In the genomic region with DNA sequence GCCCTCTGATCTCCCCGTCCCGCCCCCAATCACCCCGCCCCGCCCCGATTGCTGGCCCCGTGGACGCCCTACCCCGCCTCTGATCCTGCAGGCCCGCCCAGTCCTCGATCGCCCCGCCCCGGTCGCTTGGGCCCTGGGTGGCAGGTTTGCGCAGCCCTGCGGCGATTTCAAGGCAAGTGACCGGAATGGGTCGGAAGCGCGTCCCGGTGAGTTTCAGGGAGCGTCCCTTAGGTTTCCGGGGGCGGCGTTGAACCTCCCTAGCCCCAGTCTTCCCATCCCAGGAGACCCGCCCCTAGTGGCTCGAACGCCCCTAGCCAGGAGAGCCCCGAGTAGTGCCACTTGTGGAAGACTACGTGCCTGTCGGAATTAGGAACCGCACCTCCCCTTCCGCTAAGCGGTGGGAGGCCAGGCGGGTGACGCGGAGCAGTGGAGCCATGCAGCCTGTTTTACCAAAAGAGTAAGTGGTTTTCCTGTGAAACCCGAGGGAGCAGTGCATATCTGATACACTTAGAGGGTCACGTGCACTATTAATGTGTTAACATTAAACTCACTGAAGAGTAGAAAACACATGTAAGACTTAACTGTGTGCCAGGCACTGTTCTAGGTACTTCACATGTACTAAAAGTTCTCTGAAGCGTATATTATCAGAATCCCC, we compare ENCODE assay signal across 1 cellular context.
TF ChIP-seq lines count a peak whose summit lies in the region.

No MANE protein-coding gene starts in this region.

TF ChIP-seq in K562, 482 proteins besides CTCF, POLR2A, EP300 and RAD21 (continued from another document and continues in another):
- TF ChIP-seq, protein P1, sequence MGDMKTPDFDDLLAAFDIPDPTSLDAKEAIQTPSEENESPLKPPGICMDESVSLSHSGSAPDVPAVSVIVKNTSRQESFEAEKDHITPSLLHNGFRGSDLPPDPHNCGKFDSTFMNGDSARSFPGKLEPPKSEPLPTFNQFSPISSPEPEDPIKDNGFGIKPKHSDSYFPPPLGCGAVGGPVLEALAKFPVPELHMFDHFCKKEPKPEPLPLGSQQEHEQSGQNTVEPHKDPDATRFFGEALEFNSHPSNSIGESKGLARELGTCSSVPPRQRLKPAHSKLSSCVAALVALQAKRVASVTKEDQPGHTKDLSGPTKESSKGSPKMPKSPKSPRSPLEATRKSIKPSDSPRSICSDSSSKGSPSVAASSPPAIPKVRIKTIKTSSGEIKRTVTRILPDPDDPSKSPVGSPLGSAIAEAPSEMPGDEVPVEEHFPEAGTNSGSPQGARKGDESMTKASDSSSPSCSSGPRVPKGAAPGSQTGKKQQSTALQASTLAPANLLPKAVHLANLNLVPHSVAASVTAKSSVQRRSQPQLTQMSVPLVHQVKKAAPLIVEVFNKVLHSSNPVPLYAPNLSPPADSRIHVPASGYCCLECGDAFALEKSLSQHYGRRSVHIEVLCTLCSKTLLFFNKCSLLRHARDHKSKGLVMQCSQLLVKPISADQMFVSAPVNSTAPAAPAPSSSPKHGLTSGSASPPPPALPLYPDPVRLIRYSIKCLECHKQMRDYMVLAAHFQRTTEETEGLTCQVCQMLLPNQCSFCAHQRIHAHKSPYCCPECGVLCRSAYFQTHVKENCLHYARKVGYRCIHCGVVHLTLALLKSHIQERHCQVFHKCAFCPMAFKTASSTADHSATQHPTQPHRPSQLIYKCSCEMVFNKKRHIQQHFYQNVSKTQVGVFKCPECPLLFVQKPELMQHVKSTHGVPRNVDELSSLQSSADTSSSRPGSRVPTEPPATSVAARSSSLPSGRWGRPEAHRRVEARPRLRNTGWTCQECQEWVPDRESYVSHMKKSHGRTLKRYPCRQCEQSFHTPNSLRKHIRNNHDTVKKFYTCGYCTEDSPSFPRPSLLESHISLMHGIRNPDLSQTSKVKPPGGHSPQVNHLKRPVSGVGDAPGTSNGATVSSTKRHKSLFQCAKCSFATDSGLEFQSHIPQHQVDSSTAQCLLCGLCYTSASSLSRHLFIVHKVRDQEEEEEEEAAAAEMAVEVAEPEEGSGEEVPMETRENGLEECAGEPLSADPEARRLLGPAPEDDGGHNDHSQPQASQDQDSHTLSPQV (IDR thresholded peaks at IDR 0.05): peak; percentile 65; the same call in 1 of the 2 replicates
- TF ChIP-seq PHF8 (IDR thresholded peaks at IDR 0.05; ENCODE audit: borderline replicate concordance, low read length): peak; percentile 81; the same call in 1 of the 2 replicates
- TF ChIP-seq ETV1 (tag; conservative IDR thresholded peaks at IDR 0.05; ENCODE audit: low read depth): 0 out of 2 replicates have a peak, but pooled peaks have one; percentile 80
- no peak for TF ChIP-seq KLF6 (CRISPR knock-in tag; IDR thresholded peaks at IDR 0.05; ENCODE audit: borderline replicate concordance)
- TF ChIP-seq POLR2AphosphoS5 (IDR thresholded peaks at IDR 0.05; ENCODE audit: control insufficient read depth, insufficient read depth, low read depth, low read length): peak; percentile 55; the same call in 1 of the 2 replicates
- TF ChIP-seq NFYB (IDR thresholded peaks at IDR 0.05; ENCODE audit: extremely low read depth, insufficient read length): no peak
- TF ChIP-seq, protein P2, sequence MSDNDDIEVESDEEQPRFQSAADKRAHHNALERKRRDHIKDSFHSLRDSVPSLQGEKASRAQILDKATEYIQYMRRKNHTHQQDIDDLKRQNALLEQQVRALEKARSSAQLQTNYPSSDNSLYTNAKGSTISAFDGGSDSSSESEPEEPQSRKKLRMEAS (CRISPR knock-in tag; IDR thresholded peaks at IDR 0.05): peak; percentile 41; the same call in 1 of the 2 replicates
- TF ChIP-seq FOXP1 (CRISPR knock-in tag; IDR thresholded peaks at IDR 0.05): no peak
- no peak for TF ChIP-seq ZFP1 (CRISPR knock-in tag; IDR thresholded peaks at IDR 0.05)
- no peak for TF ChIP-seq HLTF (IDR thresholded peaks at IDR 0.05)
- TF ChIP-seq FIP1L1 (IDR thresholded peaks at IDR 0.05; ENCODE audit: low read depth, low read length, poor library complexity, severe bottlenecking): peak; percentile 17
- peak; percentile 10; the same call in 1 of the 2 replicates for TF ChIP-seq ATF7 (IDR thresholded peaks at IDR 0.05)
- no peak for TF ChIP-seq NCOA4 (IDR thresholded peaks at IDR 0.05; ENCODE audit: partially characterized antibody)
- TF ChIP-seq MEF2D (tag; conservative IDR thresholded peaks at IDR 0.05; ENCODE audit: low read depth): no peak
- peak; percentile 36 to 40 for TF ChIP-seq MNT (conservative IDR thresholded peaks at IDR 0.05)
- TF ChIP-seq ZNF232 (CRISPR knock-in tag; IDR thresholded peaks at IDR 0.05): no peak
- TF ChIP-seq TARDBP (IDR thresholded peaks at IDR 0.05): no peak; the same call in 1 of the 2 replicates
- TF ChIP-seq ZBTB33 (CRISPR knock-in tag; IDR thresholded peaks at IDR 0.05): peak; percentile 35; the same call in 1 of the 2 replicates
- TF ChIP-seq, protein P3, sequence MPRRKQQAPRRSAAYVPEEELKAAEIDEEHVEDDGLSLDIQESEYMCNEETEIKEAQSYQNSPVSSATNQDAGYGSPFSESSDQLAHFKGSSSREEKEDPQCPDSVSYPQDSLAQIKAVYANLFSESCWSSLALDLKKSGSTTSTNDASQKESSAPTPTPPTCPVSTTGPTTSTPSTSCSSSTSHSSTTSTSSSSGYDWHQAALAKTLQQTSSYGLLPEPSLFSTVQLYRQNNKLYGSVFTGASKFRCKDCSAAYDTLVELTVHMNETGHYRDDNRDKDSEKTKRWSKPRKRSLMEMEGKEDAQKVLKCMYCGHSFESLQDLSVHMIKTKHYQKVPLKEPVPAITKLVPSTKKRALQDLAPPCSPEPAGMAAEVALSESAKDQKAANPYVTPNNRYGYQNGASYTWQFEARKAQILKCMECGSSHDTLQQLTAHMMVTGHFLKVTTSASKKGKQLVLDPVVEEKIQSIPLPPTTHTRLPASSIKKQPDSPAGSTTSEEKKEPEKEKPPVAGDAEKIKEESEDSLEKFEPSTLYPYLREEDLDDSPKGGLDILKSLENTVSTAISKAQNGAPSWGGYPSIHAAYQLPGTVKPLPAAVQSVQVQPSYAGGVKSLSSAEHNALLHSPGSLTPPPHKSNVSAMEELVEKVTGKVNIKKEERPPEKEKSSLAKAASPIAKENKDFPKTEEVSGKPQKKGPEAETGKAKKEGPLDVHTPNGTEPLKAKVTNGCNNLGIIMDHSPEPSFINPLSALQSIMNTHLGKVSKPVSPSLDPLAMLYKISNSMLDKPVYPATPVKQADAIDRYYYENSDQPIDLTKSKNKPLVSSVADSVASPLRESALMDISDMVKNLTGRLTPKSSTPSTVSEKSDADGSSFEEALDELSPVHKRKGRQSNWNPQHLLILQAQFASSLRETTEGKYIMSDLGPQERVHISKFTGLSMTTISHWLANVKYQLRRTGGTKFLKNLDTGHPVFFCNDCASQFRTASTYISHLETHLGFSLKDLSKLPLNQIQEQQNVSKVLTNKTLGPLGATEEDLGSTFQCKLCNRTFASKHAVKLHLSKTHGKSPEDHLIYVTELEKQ (CRISPR knock-in tag; IDR thresholded peaks at IDR 0.05): no peak
- no peak for TF ChIP-seq ERF (CRISPR knock-in tag; IDR thresholded peaks at IDR 0.05)
- TF ChIP-seq TSC22D4 (tag; IDR thresholded peaks at IDR 0.05): no peak
- peak; percentile 14 to 45; a peak in 2 of 4 replicates for TF ChIP-seq MAZ (CRISPR knock-in tag; conservative IDR thresholded peaks at IDR 0.05 in 1 of 2, IDR thresholded peaks at IDR 0.05 in 1 of 2)
- TF ChIP-seq, protein P4, sequence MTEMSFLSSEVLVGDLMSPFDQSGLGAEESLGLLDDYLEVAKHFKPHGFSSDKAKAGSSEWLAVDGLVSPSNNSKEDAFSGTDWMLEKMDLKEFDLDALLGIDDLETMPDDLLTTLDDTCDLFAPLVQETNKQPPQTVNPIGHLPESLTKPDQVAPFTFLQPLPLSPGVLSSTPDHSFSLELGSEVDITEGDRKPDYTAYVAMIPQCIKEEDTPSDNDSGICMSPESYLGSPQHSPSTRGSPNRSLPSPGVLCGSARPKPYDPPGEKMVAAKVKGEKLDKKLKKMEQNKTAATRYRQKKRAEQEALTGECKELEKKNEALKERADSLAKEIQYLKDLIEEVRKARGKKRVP (CRISPR knock-in tag; IDR thresholded peaks at IDR 0.05): 0 out of 2 replicates have a peak, but pooled peaks have one; percentile 12
- peak; percentile 89 for TF ChIP-seq RBFOX2 (IDR thresholded peaks at IDR 0.05; ENCODE audit: low read depth, low read length)
- no peak for TF ChIP-seq SREBF2 (CRISPR knock-in tag; IDR thresholded peaks at IDR 0.05)
- peak; percentile 79 for TF ChIP-seq SMAD1 (IDR thresholded peaks at IDR 0.05; ENCODE audit: low read depth, low read length, partially characterized antibody)
- peak; percentile 23; the same call in 1 of the 2 replicates for TF ChIP-seq CBFB (CRISPR knock-in tag; IDR thresholded peaks at IDR 0.05)
- TF ChIP-seq, protein P5, sequence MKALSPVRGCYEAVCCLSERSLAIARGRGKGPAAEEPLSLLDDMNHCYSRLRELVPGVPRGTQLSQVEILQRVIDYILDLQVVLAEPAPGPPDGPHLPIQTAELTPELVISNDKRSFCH (CRISPR knock-in tag; IDR thresholded peaks at IDR 0.05): no peak
- TF ChIP-seq, protein P5 (tag; IDR thresholded peaks at IDR 0.05): 0 out of 2 replicates have a peak, but pooled peaks have one; percentile 55
- TF ChIP-seq ZNF444 (CRISPR knock-in tag; IDR thresholded peaks at IDR 0.05): no peak
- 0 out of 4 replicates have a peak, but pooled peaks of 1 of the 2 experiments have one; percentile 10 for TF ChIP-seq TBL1XR1 (IDR thresholded peaks at IDR 0.05; ENCODE audit: low read length in 2 of 2)
- TF ChIP-seq BRD9 (IDR thresholded peaks at IDR 0.05; ENCODE audit: low read depth, partially characterized antibody): peak; percentile 25
- no peak for TF ChIP-seq TRIM24 (IDR thresholded peaks at IDR 0.05)
- peak; percentile 73 for TF ChIP-seq TAF1 (IDR thresholded peaks at IDR 0.05; ENCODE audit: control insufficient read depth, extremely low read depth, insufficient read depth, low read length, severe bottlenecking)
- TF ChIP-seq, protein P6, sequence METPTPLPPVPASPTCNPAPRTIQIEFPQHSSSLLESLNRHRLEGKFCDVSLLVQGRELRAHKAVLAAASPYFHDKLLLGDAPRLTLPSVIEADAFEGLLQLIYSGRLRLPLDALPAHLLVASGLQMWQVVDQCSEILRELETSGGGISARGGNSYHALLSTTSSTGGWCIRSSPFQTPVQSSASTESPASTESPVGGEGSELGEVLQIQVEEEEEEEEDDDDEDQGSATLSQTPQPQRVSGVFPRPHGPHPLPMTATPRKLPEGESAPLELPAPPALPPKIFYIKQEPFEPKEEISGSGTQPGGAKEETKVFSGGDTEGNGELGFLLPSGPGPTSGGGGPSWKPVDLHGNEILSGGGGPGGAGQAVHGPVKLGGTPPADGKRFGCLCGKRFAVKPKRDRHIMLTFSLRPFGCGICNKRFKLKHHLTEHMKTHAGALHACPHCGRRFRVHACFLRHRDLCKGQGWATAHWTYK (CRISPR knock-in tag; IDR thresholded peaks at IDR 0.05): peak; percentile 11; the same call in 1 of the 2 replicates
- TF ChIP-seq BHLHE40 (IDR thresholded peaks at IDR 0.05; ENCODE audit: low read length): peak; percentile 67
- TF ChIP-seq TAF7 (tag; IDR thresholded peaks at IDR 0.05): peak; percentile 41; the same call in 1 of the 2 replicates
- no peak for TF ChIP-seq SRSF1 (IDR thresholded peaks at IDR 0.05; ENCODE audit: low read depth, low read length)
